ENCODE assay signal across 8 cellular contexts in the genomic region with DNA sequence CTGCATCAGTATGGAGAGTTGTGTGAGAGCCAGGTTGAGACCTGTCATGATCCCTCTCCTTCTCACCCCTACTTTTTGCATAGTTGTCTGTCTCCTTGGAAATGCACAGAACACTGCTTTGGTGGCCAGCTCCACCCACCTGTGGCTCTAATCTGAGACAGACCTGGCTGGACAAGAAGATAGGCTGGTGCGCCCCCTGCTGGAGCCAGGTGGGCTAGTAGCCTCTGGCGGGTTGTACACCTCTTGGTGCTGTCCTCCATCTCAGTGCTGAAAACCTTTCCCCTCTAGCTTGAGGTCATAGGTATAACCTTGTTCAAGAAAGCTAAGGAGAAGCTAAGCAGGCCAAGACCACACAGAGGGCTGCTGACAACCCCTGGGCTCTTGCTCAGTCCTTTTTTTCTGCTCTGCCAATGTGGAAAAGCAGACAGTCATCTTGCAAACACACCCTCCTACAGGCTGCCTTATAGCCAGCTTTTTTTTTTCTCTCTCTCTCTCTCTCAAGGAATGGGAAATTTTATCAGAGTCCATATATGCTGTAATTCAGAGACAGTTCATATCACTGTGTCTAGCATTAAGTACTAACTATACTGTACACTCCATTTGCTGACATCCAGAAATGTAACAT. TPM values are rescaled to one million over a fixed set of nuclear protein-coding genes. Genes with fewer than 3 reads are reported as not detected.
A peak's percentile ranks its signal among the peaks of the same experiment; 100 is the strongest.
DNase-seq lines count a peak whose midpoint lies in the region; ATAC-seq and TF ChIP-seq lines count a peak whose summit lies in the region.

No MANE protein-coding gene starts in this region.

- no peak overlapping the region for H3K4me3 Mint-ChIP-seq in chondrocyte (ENCODE audit: unreplicated experiment)
- no peak overlapping the region for H3K4me3 Mint-ChIP-seq in mesothelial cell of epicardium

- no peaks in the 10 kb centered on the region for H3K9me3 Mint-ChIP-seq in chondrocyte (ENCODE audit: low read depth)
- no peaks in the 10 kb centered on the region for H3K9me3 Mint-ChIP-seq in mesothelial cell of epicardium

- ATAC-seq in GM19455 (IDR thresholded peaks at IDR 0.05; ENCODE audit: unreplicated experiment) (peak; percentile 73), HG02571 (IDR thresholded peaks at IDR 0.05; ENCODE audit: unreplicated experiment) (no peak)
- no peak for ATAC-seq in activated CD4-positive, CD25-positive, alpha-beta regulatory T cell treated with anti-CD3 and anti-CD28 coated beads, Interleukin-2, amount 50 U/mL, for 24 hours

- TF ChIP-seq CTCF in chondrocyte (IDR thresholded peaks at IDR 0.05) (peak; percentile 76), mesothelial cell of epicardium (IDR thresholded peaks at IDR 0.05; ENCODE audit: unreplicated experiment) (peak; percentile 67)

- no peaks in the 10 kb centered on the region for H3K36me3 Mint-ChIP-seq in chondrocyte (ENCODE audit: low read depth)
- H3K36me3 Mint-ChIP-seq in mesothelial cell of epicardium: no peaks in the 10 kb centered on the region

- peaks cover 29% of the 10 kb centered on the region for H3K27me3 Mint-ChIP-seq in chondrocyte (ENCODE audit: low read depth)
- H3K27me3 Mint-ChIP-seq in mesothelial cell of epicardium (ENCODE audit: low read depth): peaks cover 67% of the 10 kb centered on the region

- H3K4me1 Mint-ChIP-seq in chondrocyte (ENCODE audit: low read depth) (peaks cover 5% of the 10 kb centered on the region), mesothelial cell of epicardium (no peaks in the 10 kb centered on the region)

- DNase-seq in DMS53 treated with DMSO at 0.1 percent for 48 hours (lab: John Stamatoyannopoulos, UW; ENCODE audit: unreplicated experiment): peak; percentile 92
- DNase-seq in HuH-7.5 (ENCODE audit: low spot score): peak; percentile 59
- peak; percentile 70 for DNase-seq in OCI-M1 (lab: John Stamatoyannopoulos, UW)
- DNase-seq in chondrocyte (ENCODE audit: low spot score): no peak
- peak; percentile 52 to 71 for DNase-seq in mesothelial cell of epicardium (ENCODE audit: low spot score in 2 of 2, unreplicated experiment in 2 of 2)

- H3K27ac Mint-ChIP-seq in chondrocyte (ENCODE audit: unreplicated experiment) (no peak overlapping the region), mesothelial cell of epicardium (no peak overlapping the region)

RNA-seq across cellular contexts. Expression of a gene that starts 58.8 kb away (rescaled TPM):
- 3.1 to 7.3 TPM (median 3.8 TPM) in 3 replicates for total RNA-seq in chondrocyte
- 17.7 to 18.1 TPM (median 17.9 TPM) in 3 replicates for total RNA-seq in mesothelial cell of epicardium
